Comparison of ENCODE assay signal across 17 cellular contexts in genomic region chr1:55352080-55352800, GRCh38.
DNase-seq lines count a peak whose midpoint lies in the region; ATAC-seq, FAIRE-seq and TF ChIP-seq lines count a peak whose summit lies in the region.
"Had no signal": no experiment of that assay in that cellular context is flagged by ENCODE, and none has a peak within 500 bp of the region (broad histone marks: within the 10 kb centered on the region; RNA-seq: fewer than 3 reads in every experiment).

No MANE protein-coding gene starts in this region.

- H3K27ac ChIP-seq in subcutaneous abdominal adipose tissue (ENCODE audit: low read depth, low read length), result peak overlapping the region; percentile 28

- peaks cover 0 to 7% (median 2%) of the 10 kb centered on the region in 5 donors for H3K4me1 ChIP-seq in subcutaneous abdominal adipose tissue (ENCODE audit: control insufficient read depth in 5 of 5, insufficient read depth in 5 of 5, low read length in 5 of 5)
- H3K4me1 ChIP-seq: BE2C had no signal

- no peak overlapping the region for H3K9ac ChIP-seq in subcutaneous abdominal adipose tissue (ENCODE audit: low read length in 5 of 5)

- peaks cover 0 to 14% (median 7%) of the 10 kb centered on the region in 5 donors for H3K27me3 ChIP-seq in subcutaneous abdominal adipose tissue (ENCODE audit: control insufficient read depth in 5 of 5, insufficient read depth in 4 of 5, low read length in 5 of 5)
- H3K27me3 ChIP-seq: BE2C had no signal

- FAIRE-seq in D721Med (lab: Jason Lieb, UNC), result no peak

- DNase-seq in G401 (ENCODE audit: low spot score) (peak; percentile 98), cerebellum (ENCODE audit: low spot score) (peak; percentile 84), left ventricle myocardium superior (peak; percentile 71), D721Med (ENCODE audit: insufficient read length, low spot score) (no peak), anterior cingulate cortex (lab: John Stamatoyannopoulos, UW) (no peak)
- no peak for DNase-seq in stimulated activated naive CD4-positive, alpha-beta T cell treated with Interleukin-2 at 50 U/mL for 16 hours (lab: John Stamatoyannopoulos, UW)
- DNase-seq: ACHN; BE2C; CD8-positive, alpha-beta T cell; H7; KBM-7; NCI-H1048; NCI-H82; SHP77 had no signal

- H3K4me3 ChIP-seq in subcutaneous abdominal adipose tissue (ENCODE audit: low read depth in 1 of 5, low read length in 5 of 5), result no peak overlapping the region

- peak; percentile 84 for ATAC-seq in left ventricle myocardium superior
- ATAC-seq in GM19463 (IDR thresholded peaks at IDR 0.05; ENCODE audit: unreplicated experiment), result no peak
- ATAC-seq: CD8-positive, alpha-beta T cell; Panc1 had no signal

- H3K9me3 ChIP-seq in subcutaneous abdominal adipose tissue (ENCODE audit: control insufficient read depth in 5 of 5, low read length in 5 of 5), result no peaks in the 10 kb centered on the region
- H3K9me3 ChIP-seq: BE2C had no signal

- no peaks in the 10 kb centered on the region for H3K36me3 ChIP-seq in subcutaneous abdominal adipose tissue (ENCODE audit: control insufficient read depth in 5 of 5, insufficient read depth in 5 of 5, low read length in 5 of 5)
- H3K36me3 ChIP-seq: BE2C had no signal

- TF ChIP-seq CTCF in D721Med (IDR thresholded peaks at IDR 0.05; ENCODE audit: insufficient read depth, missing control alignments), result no peak

- intact Hi-C loops in left ventricle myocardium superior (cut with micrococcal nuclease), result no loop called here

- in situ Hi-C loops in G401 (cut with HindIII; ENCODE audit: low sequenced_read_pairs), result no loop called here

Comparison
In these comparisons a context has a peak if more than half of its experiments do, and no peak if none do; other contexts are left out.
1. DNase-seq: peak in G401 (single experiment), cerebellum (single experiment) and left ventricle myocardium superior (single experiment); none in D721Med (single experiment), anterior cingulate cortex (0 of 58) and stimulated activated naive CD4-positive, alpha-beta T cell treated with Interleukin-2 at 50 U/mL for 16 hours (single experiment).